8 cellular contexts compared by ENCODE assay signal in genomic region chr11:587978-588380, GRCh38. TPM values are rescaled to one million over a fixed set of nuclear protein-coding genes. Genes with fewer than 3 reads are reported as not detected.
DNase-seq lines count a peak whose midpoint lies in the region; ATAC-seq lines count a peak whose summit lies in the region.

No MANE protein-coding gene starts in this region.

- DNase-seq in NOMO-1 (lab: John Stamatoyannopoulos, UW; ENCODE audit: unreplicated experiment in 2 of 2) (peak; percentile 84 to 92), iris pigment epithelial cell (ENCODE audit: low read depth) (peak; percentile 90), aorta (no peak), NCI-H2029 (lab: John Stamatoyannopoulos, UW) (no peak)
- DNase-seq in activated T-cell treated with anti-CD3 and anti-CD28 coated beads, Interleukin-2, amount 50 U/mL, for 1 hour: peak; percentile 80
- DNase-seq in stimulated activated CD8-positive, alpha-beta memory T cell treated with anti-CD3 and anti-CD28 coated beads, Interleukin-2, amount 100 ng/mL, for 1 hour (ENCODE audit: low read depth in 2 of 2): peak; percentile 35 to 47

- no peak overlapping the region for H3K4me3 ChIP-seq in aorta (ENCODE audit: low read length in 2 of 2)

- peaks cover 3 to 8% of the 10 kb centered on the region in 2 donors for H3K36me3 ChIP-seq in aorta (ENCODE audit: control insufficient read depth in 1 of 2, insufficient read depth in 2 of 2, low read length in 1 of 2)

- intact Hi-C loops in aorta (cut with DNase I): no loop called here

- ATAC-seq in HG02870 (IDR thresholded peaks at IDR 0.05; ENCODE audit: unreplicated experiment) (no peak), HG03354 (IDR thresholded peaks at IDR 0.05; ENCODE audit: poor library complexity, severe bottlenecking, unreplicated experiment) (no peak), aorta (ENCODE audit: low FRiP score) (no peak)

- no peaks in the 10 kb centered on the region for H3K27me3 ChIP-seq in aorta (ENCODE audit: control insufficient read depth in 1 of 2, insufficient read depth in 2 of 2, low read length in 1 of 2)

- no peak overlapping the region for H3K27ac ChIP-seq in aorta (ENCODE audit: low read depth in 1 of 2, low read length in 2 of 2)

- WGBS in aorta, 2 donors: 61 to 73% methylated on average over 6 of the region's 6 CpGs

- H3K4me1 ChIP-seq in aorta (ENCODE audit: control insufficient read depth in 1 of 2, insufficient read depth in 2 of 2, low read length in 2 of 2): no peaks in the 10 kb centered on the region

- H3K9me3 ChIP-seq in aorta (ENCODE audit: control insufficient read depth, low read length): no peaks in the 10 kb centered on the region

RNA-seq across cellular contexts. Expression of gene PHRF1, which starts 11.7 kb away (rescaled TPM):
- total RNA-seq in aorta: 10 to 100 TPM; 26.6 to 32.4 TPM
- polyA plus RNA-seq in aorta: 10 to 100 TPM in 1 of 2 donors, 1 to 10 TPM in 1; 7.6 to 18.1 TPM

RNA-seq across cellular contexts. Expression of gene RASSF7, which starts 27.2 kb away (rescaled TPM):
- 1 to 10 TPM; 5.6 to 8.5 TPM for total RNA-seq in aorta
- 1 to 10 TPM; 8.4 to 9.9 TPM for polyA plus RNA-seq in aorta

RNA-seq across cellular contexts. Expression of gene LMNTD2, which starts 27.4 kb away (rescaled TPM):
- total RNA-seq in aorta: 1 to 10 TPM; 1.4 to 1.9 TPM
- polyA plus RNA-seq in aorta: 1 to 10 TPM; 1.7 to 1.9 TPM

RNA-seq across cellular contexts. Expression of gene IRF7, which starts 27.8 kb away (rescaled TPM):
- 10 to 100 TPM; 23.3 to 30.9 TPM for total RNA-seq in aorta
- 10 to 100 TPM; 13.4 to 29.3 TPM for polyA plus RNA-seq in aorta

RNA-seq across cellular contexts. Expression of gene CDHR5, which starts 36.8 kb away (rescaled TPM):
- total RNA-seq in aorta: not detected
- 10 to 100 TPM in 1 of 2 donors, under 1 TPM in 1; 0.79 to 39.8 TPM for polyA plus RNA-seq in aorta

Comparison
In these comparisons a context has a peak if more than half of its experiments do, and no peak if none do; other contexts are left out.
1. DNase-seq: peak in NOMO-1 (2 of 2), activated T-cell treated with anti-CD3 and anti-CD28 coated beads, Interleukin-2, amount 50 U/mL, for 1 hour (single experiment), iris pigment epithelial cell (single experiment) and stimulated activated CD8-positive, alpha-beta memory T cell treated with anti-CD3 and anti-CD28 coated beads, Interleukin-2, amount 100 ng/mL, for 1 hour (2 of 2); none in aorta (0 of 2) and NCI-H2029 (single experiment).